In the genomic region with DNA sequence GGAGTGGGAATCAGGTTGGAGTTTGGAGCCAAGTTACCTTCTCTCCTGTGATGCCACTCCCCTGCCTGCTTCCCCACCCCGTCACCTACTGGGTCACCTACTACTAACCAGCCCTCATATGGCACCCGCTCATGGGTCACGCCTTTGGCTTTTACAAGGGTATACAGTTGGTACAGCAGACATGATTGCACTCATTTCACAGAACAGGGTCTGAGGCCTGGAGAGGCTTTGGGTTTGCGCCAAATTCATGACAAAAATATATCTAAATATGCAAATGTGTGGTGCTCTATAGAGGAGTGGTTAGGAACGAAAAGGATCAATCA, we compare ENCODE assay signal across 1 cellular context.
TF ChIP-seq lines count a peak whose summit lies in the region.

No MANE protein-coding gene starts in this region.

TF ChIP-seq in HepG2, 621 proteins besides CTCF, POLR2A, EP300 and RAD21:
- no peak for TF ChIP-seq ZNF615 (CRISPR knock-in tag; IDR thresholded peaks at IDR 0.05; ENCODE audit: borderline replicate concordance)
- TF ChIP-seq ATAD3A (CRISPR knock-in tag; IDR thresholded peaks at IDR 0.05), result no peak
- TF ChIP-seq ZNF367 (CRISPR knock-in tag; IDR thresholded peaks at IDR 0.05; ENCODE audit: borderline replicate concordance), result no peak
- no peak for TF ChIP-seq MEF2D (CRISPR knock-in tag; IDR thresholded peaks at IDR 0.05)
- no peak for TF ChIP-seq SRSF9 (IDR thresholded peaks at IDR 0.05; ENCODE audit: borderline replicate concordance, insufficient read depth, low read depth, low read length, poor library complexity, severe bottlenecking)
- TF ChIP-seq ZHX2 (IDR thresholded peaks at IDR 0.05; ENCODE audit: low read depth), result no peak
- no peak for TF ChIP-seq ZHX2 (CRISPR knock-in tag; IDR thresholded peaks at IDR 0.05; ENCODE audit: borderline replicate concordance)
- TF ChIP-seq ZNF274 (CRISPR knock-in tag; IDR thresholded peaks at IDR 0.05), result no peak
- no peak for TF ChIP-seq ZNF674 (CRISPR knock-in tag; IDR thresholded peaks at IDR 0.05; ENCODE audit: low read depth)
- no peak for TF ChIP-seq ISL2 (CRISPR knock-in tag; IDR thresholded peaks at IDR 0.05)
TF ChIP-seq in HepG2: peak in this region for 0.
